ENCODE assay signal across 26 cellular contexts in genomic region chr13:84985860-84986259, GRCh38.
DNase-seq lines count a peak whose midpoint lies in the region; ATAC-seq and TF ChIP-seq lines count a peak whose summit lies in the region.
"Had no signal": no experiment of that assay in that cellular context is flagged by ENCODE, and none has a peak within 500 bp of the region (broad histone marks: within the 10 kb centered on the region; RNA-seq: fewer than 3 reads in every experiment).

No MANE protein-coding gene starts in this region.

- no peaks in the 10 kb centered on the region for H3K36me3 ChIP-seq in BE2C
- no peaks in the 10 kb centered on the region for H3K36me3 ChIP-seq in mucosa of descending colon (ENCODE audit: low read depth)
- no peaks in the 10 kb centered on the region for H3K36me3 ChIP-seq in MM.1S (replicated peaks; ENCODE audit: insufficient read depth, low read length)
- H3K36me3 ChIP-seq: colonic mucosa, ovary, right atrium auricular region, suprapubic skin had no signal

- H3K27me3 Mint-ChIP-seq in T-helper 2 cell treated with Interferon-gamma antibody and Interleukin-4, amounts not matched to agents 5 μg/mL and 100 μg/mL, for 36 hours (ENCODE audit: low read depth) = no peaks in the 10 kb centered on the region
- H3K27me3 Mint-ChIP-seq: activated T-cell treated with anti-CD3 and anti-CD28 coated beads, Interleukin-2, amount 50 U/mL, for 24 hours; stimulated activated memory B cell treated with anti-CD40 and anti-IgM and Interleukin-4, amounts not matched to agents 10 μg/mL and 1 μg/mL and 100 μg/mL, for 72 hours had no signal

- H2AFZ ChIP-seq in MM.1S (ENCODE audit: low read length) = no peak overlapping the region

- H3K79me2 ChIP-seq in MM.1S (ENCODE audit: low read length) = no peaks in the 10 kb centered on the region

- no peak overlapping the region for H3K27ac Mint-ChIP-seq in T-helper 2 cell treated with Interferon-gamma antibody and Interleukin-4, amounts not matched to agents 5 μg/mL and 100 μg/mL, for 36 hours
- H3K27ac Mint-ChIP-seq: activated T-cell treated with anti-CD3 and anti-CD28 coated beads, Interleukin-2, amount 50 U/mL, for 24 hours; H9; nephron; stimulated activated memory B cell treated with anti-CD40 and anti-IgM and Interleukin-4, amounts not matched to agents 10 μg/mL and 1 μg/mL and 100 μg/mL, for 72 hours had no signal

- H3K4me3 Mint-ChIP-seq in T-helper 2 cell treated with Interferon-gamma antibody and Interleukin-4, amounts not matched to agents 5 μg/mL and 100 μg/mL, for 36 hours = no peak overlapping the region
- H3K4me3 Mint-ChIP-seq: activated T-cell treated with anti-CD3 and anti-CD28 coated beads, Interleukin-2, amount 50 U/mL, for 24 hours; H9; nephron; stimulated activated memory B cell treated with anti-CD40 and anti-IgM and Interleukin-4, amounts not matched to agents 10 μg/mL and 1 μg/mL and 100 μg/mL, for 72 hours had no signal

- H3K9ac ChIP-seq in MM.1S (ENCODE audit: low read length) = no peak overlapping the region

- peak; percentile 29 for TF ChIP-seq CTCF in BE2C (IDR thresholded peaks at IDR 0.05; ENCODE audit: low read depth, low read length)
- peak; percentile 35; the same call in 1 of the 2 replicates for TF ChIP-seq CTCF in LNCaP clone FGC (IDR thresholded peaks at IDR 0.05; ENCODE audit: control insufficient read depth, extremely low read depth, insufficient read depth)
- no peak for TF ChIP-seq CTCF in choroid plexus epithelial cell (conservative IDR thresholded peaks at IDR 0.05; ENCODE audit: low read depth, low read length)
- TF ChIP-seq CTCF in mucosa of descending colon (IDR thresholded peaks at IDR 0.05) = no peak
- TF ChIP-seq CTCF in MM.1S (IDR thresholded peaks at IDR 0.05; ENCODE audit: low read length) = no peak

- no peak overlapping the region for H3K27ac ChIP-seq in MM.1S (ENCODE audit: low read length)
- H3K27ac ChIP-seq: A549, colonic mucosa, ovary, right atrium auricular region, suprapubic skin had no signal

- no peaks in the 10 kb centered on the region for H4K20me1 ChIP-seq in MM.1S (ENCODE audit: insufficient read depth, low read length)

- peaks cover 14% of the 10 kb centered on the region for H3K9me3 Mint-ChIP-seq in T-helper 2 cell treated with Interferon-gamma antibody and Interleukin-4, amounts not matched to agents 5 μg/mL and 100 μg/mL, for 36 hours

- H3K9me3 ChIP-seq in BE2C (no peaks in the 10 kb centered on the region), mucosa of descending colon (no peaks in the 10 kb centered on the region), MM.1S (replicated peaks; ENCODE audit: insufficient read depth, low read length) (no peaks in the 10 kb centered on the region)
- H3K9me3 ChIP-seq: A549, colonic mucosa, ovary, right atrium auricular region, suprapubic skin had no signal

- no peaks in the 10 kb centered on the region for H3K4me1 ChIP-seq in BE2C
- H3K4me1 ChIP-seq in mucosa of descending colon (ENCODE audit: low read depth) = no peaks in the 10 kb centered on the region
- H3K4me1 ChIP-seq in MM.1S (ENCODE audit: low read length) = no peaks in the 10 kb centered on the region
- H3K4me1 ChIP-seq: A549, colonic mucosa, right atrium auricular region, suprapubic skin had no signal

- H3K27me3 ChIP-seq in BE2C (no peaks in the 10 kb centered on the region), MM.1S (replicated peaks; ENCODE audit: insufficient read depth, low read length) (no peaks in the 10 kb centered on the region)
- H3K27me3 ChIP-seq: colonic mucosa, ovary, right atrium auricular region, suprapubic skin had no signal

- H3K36me3 Mint-ChIP-seq in T-helper 2 cell treated with Interferon-gamma antibody and Interleukin-4, amounts not matched to agents 5 μg/mL and 100 μg/mL, for 36 hours (ENCODE audit: low read depth) = no peaks in the 10 kb centered on the region
- H3K36me3 Mint-ChIP-seq: stimulated activated memory B cell treated with anti-CD40 and anti-IgM and Interleukin-4, amounts not matched to agents 10 μg/mL and 1 μg/mL and 100 μg/mL, for 72 hours had no signal

- DNase-seq in BE2C = no peak
- DNase-seq in LNCaP clone FGC (ENCODE audit: low read depth) = no peak
- DNase-seq in OCI-M1 (lab: John Stamatoyannopoulos, UW) = peak; percentile 53
- peak; percentile 4 for DNase-seq in choroid plexus epithelial cell (ENCODE audit: low read depth)
- no peak for DNase-seq in mucosa of descending colon
- no peak for DNase-seq in T-helper 2 cell treated with Interferon-gamma antibody and Interleukin-4, amounts not matched to agents 5 μg/mL and 100 μg/mL, for 36 hours (ENCODE audit: low spot score)
- DNase-seq in MM.1S = no peak
- DNase-seq in DMS 273 (lab: John Stamatoyannopoulos, UW; ENCODE audit: unreplicated experiment) = no peak
- DNase-seq: activated CD4-positive, alpha-beta T cell treated with anti-CD3 and anti-CD28 coated beads for 4 hours; activated T-cell treated with anti-CD3 and anti-CD28 coated beads, Interleukin-2, amount 50 U/mL, for 24 hours; C1 segment of cervical spinal cord; colonic mucosa; DND-41; H9; hypothalamus; left ventricle myocardium superior; NCI-H1417 treated with DMSO at 0.1 percent for 48 hours; ovary; PC-3; stimulated activated CD4-positive, alpha-beta T cell treated with anti-CD3 and anti-CD28 coated beads, Interleukin-4, amount 100 ng/mL, for 1 hour had no signal

- intact Hi-C loops in mucosa of descending colon (cut with DNase I, micrococcal nuclease) = no loop called here

- H3K4me1 Mint-ChIP-seq in T-helper 2 cell treated with Interferon-gamma antibody and Interleukin-4, amounts not matched to agents 5 μg/mL and 100 μg/mL, for 36 hours (ENCODE audit: low read depth) = no peaks in the 10 kb centered on the region
- H3K4me1 Mint-ChIP-seq: H9; nephron; stimulated activated memory B cell treated with anti-CD40 and anti-IgM and Interleukin-4, amounts not matched to agents 10 μg/mL and 1 μg/mL and 100 μg/mL, for 72 hours had no signal

- H3K4me3 ChIP-seq in BE2C (ENCODE audit: low read depth, low read length) = no peak overlapping the region
- H3K4me3 ChIP-seq in LNCaP clone FGC (ENCODE audit: low read depth, low read length) = no peak overlapping the region
- H3K4me3 ChIP-seq in choroid plexus epithelial cell (ENCODE audit: low read depth, low read length) = no peak overlapping the region
- no peak overlapping the region for H3K4me3 ChIP-seq in mucosa of descending colon
- no peak overlapping the region for H3K4me3 ChIP-seq in MM.1S (ENCODE audit: low read length)
- H3K4me3 ChIP-seq: A549, colonic mucosa, ovary, right atrium auricular region, suprapubic skin had no signal

- H3F3A ChIP-seq in MM.1S (ENCODE audit: insufficient read depth, low read length) = no peaks in the 10 kb centered on the region

- no peak overlapping the region for H3K4me2 ChIP-seq in MM.1S (ENCODE audit: low read depth, low read length)
- H3K4me2 ChIP-seq: A549 had no signal

- no peaks in the 10 kb centered on the region for H3K9me2 ChIP-seq in MM.1S (replicated peaks; ENCODE audit: insufficient read depth, low read length)

- ATAC-seq in mucosa of descending colon = no peak
- ATAC-seq: A549; left ventricle myocardium superior; PC-3; Right ventricle myocardium inferior; stimulated activated memory B cell treated with anti-CD40 and anti-IgM and Interleukin-4, amounts not matched to agents 10 μg/mL and 1 μg/mL and 100 μg/mL, for 72 hours had no signal

Comparison
In these comparisons a context has a peak if more than half of its experiments do, and no peak if none do; other contexts are left out.
1. DNase-seq: peak in OCI-M1 (single experiment) and choroid plexus epithelial cell (single experiment); none in BE2C (single experiment), LNCaP clone FGC (single experiment), mucosa of descending colon (0 of 3), T-helper 2 cell treated with Interferon-gamma antibody and Interleukin-4, amounts not matched to agents 5 μg/mL and 100 μg/mL, for 36 hours (single experiment), MM.1S (single experiment) and DMS 273 (single experiment).
2. CTCF ChIP-seq: peak in BE2C (single experiment) and LNCaP clone FGC (single experiment); none in choroid plexus epithelial cell (single experiment), mucosa of descending colon (single experiment) and MM.1S (single experiment).